20 cellular contexts compared by ENCODE assay signal in the genomic region with DNA sequence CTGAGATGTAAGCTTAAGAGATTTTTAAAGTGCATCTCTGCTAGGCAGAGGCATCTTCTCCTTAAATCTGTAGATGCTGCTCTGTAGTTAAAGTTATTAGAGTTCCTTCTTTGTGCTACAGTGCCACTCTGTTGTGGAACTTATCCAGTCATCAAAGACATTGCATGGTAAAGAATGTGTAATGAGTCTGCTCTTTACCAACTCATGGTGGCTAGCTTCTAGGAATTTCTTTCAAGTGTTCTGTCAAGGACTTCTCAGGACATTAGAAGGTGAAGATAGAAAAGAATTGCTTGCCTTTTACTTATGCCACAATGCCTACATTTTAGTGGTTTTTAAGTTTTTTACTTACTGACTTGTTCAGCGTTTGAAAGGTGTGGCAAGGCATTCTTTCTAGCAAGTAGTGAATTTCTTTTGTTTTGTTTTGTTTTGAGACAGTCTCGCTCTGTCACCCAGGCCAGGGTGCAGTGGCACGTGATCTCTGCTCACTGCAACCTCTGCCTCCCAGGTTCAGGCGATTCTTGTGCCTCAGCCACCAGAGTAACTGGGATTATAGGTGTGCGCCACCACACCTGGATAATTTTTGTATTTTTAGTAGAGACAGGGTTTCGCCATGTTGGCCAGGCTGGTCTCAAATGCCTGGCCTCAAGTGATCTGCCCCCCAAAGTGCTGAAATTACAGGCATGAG. TPM values are rescaled to one million over a fixed set of nuclear protein-coding genes. Genes with fewer than 3 reads are reported as not detected.
DNase-seq lines count a peak whose midpoint lies in the region; FAIRE-seq and TF ChIP-seq lines count a peak whose summit lies in the region.
"Had no signal": no experiment of that assay in that cellular context is flagged by ENCODE, and none has a peak within 500 bp of the region (broad histone marks: within the 10 kb centered on the region; RNA-seq: fewer than 3 reads in every experiment).

No MANE protein-coding gene starts in this region.

- peaks cover 0 to 10% of the 10 kb centered on the region in 2 experiments for H3K4me1 ChIP-seq in trophoblast cell (ENCODE audit: control insufficient read depth in 1 of 2, insufficient read depth in 2 of 2, low read length in 2 of 2)
- H3K4me1 ChIP-seq in thyroid gland: peaks cover 18 to 28% of the 10 kb centered on the region in 2 donors
- H3K4me1 ChIP-seq: A549, BLaER1 had no signal

- whole genome bisulfite sequencing in trophoblast cell (ENCODE audit: extremely low coverage, insufficient coverage, insufficient read length): no CpG with 5 or more reads among the region's 6 CpGs
- WGBS in thyroid gland, 2 donors: 54 to 63% methylated on average over 6 of the region's 6 CpGs

- H3K79me2 ChIP-seq in trophoblast cell (ENCODE audit: control insufficient read depth, insufficient read depth, low read length, poor library complexity): no peaks in the 10 kb centered on the region

- H3K9me3 ChIP-seq in trophoblast cell (ENCODE audit: insufficient read depth, low read depth, low read length): no peaks in the 10 kb centered on the region
- H3K9me3 ChIP-seq in thyroid gland: no peaks in the 10 kb centered on the region
- H3K9me3 ChIP-seq: BLaER1 had no signal

- H2BK5ac ChIP-seq in trophoblast cell (ENCODE audit: low read depth, low read length, poor library complexity): peak overlapping the region; percentile 52

- H3K27me3 ChIP-seq in trophoblast cell (ENCODE audit: insufficient read depth, low read length) (no peaks in the 10 kb centered on the region), thyroid gland (no peaks in the 10 kb centered on the region)
- H3K27me3 ChIP-seq: BLaER1 had no signal

- no peak overlapping the region for H3K23ac ChIP-seq in trophoblast cell (ENCODE audit: low read length)

- H3K4me3 ChIP-seq in trophoblast cell (ENCODE audit: low read depth, low read length): no peak overlapping the region
- no peak overlapping the region for H3K4me3 ChIP-seq in thyroid gland (replicated peaks in 1 of 3)
- H3K4me3 ChIP-seq in coronary artery: no peak overlapping the region
- H3K4me3 ChIP-seq: A549, BLaER1 had no signal

- TF ChIP-seq POLR2A in thyroid gland (IDR thresholded peaks at IDR 0.05) (no peak), GM12892 (IDR thresholded peaks at IDR 0.05; ENCODE audit: low read depth, low read length) (no peak)

- H3K27ac ChIP-seq in trophoblast cell (ENCODE audit: low read depth, low read length) (no peak overlapping the region), thyroid gland (peak overlapping the region; percentile 33 to 77 (median 54)), coronary artery (no peak overlapping the region)
- H3K27ac ChIP-seq: A549, BLaER1 had no signal

- no peak overlapping the region for H3K9ac ChIP-seq in trophoblast cell (ENCODE audit: low read length)
- H3K9ac ChIP-seq: BLaER1 had no signal

- H4K12ac ChIP-seq in trophoblast cell (ENCODE audit: low read depth, low read length): no peak overlapping the region

- peaks cover 23 to 30% of the 10 kb centered on the region in 2 experiments for H3K36me3 ChIP-seq in trophoblast cell (ENCODE audit: control insufficient read depth in 1 of 2, insufficient read depth in 2 of 2, low read length in 2 of 2)
- peaks cover 35 to 38% of the 10 kb centered on the region in 2 donors for H3K36me3 ChIP-seq in thyroid gland

- H4K91ac ChIP-seq in trophoblast cell (ENCODE audit: low read depth, low read length): peak overlapping the region; percentile 43

- no peak for TF ChIP-seq CTCF in thyroid gland (IDR thresholded peaks at IDR 0.05)
- no peak for TF ChIP-seq CTCF in coronary artery (IDR thresholded peaks at IDR 0.05)

- no peak overlapping the region for H3K14ac ChIP-seq in trophoblast cell (ENCODE audit: low read length)

- H4K8ac ChIP-seq in trophoblast cell (ENCODE audit: low read depth, low read length): no peak overlapping the region

- H3K4me2 ChIP-seq in trophoblast cell (ENCODE audit: low read length): no peak overlapping the region
- H3K4me2 ChIP-seq: A549, BLaER1 had no signal

- H3K79me1 ChIP-seq in trophoblast cell (ENCODE audit: low read length): no peaks in the 10 kb centered on the region

- no peak for FAIRE-seq in GM12892 (lab: Jason Lieb, UNC)
- FAIRE-seq: A549, G401.6, GM19239, H1, HepG2 had no signal

- H2BK12ac ChIP-seq in trophoblast cell (ENCODE audit: low read length): no peak overlapping the region

- intact Hi-C loops in thyroid gland (cut with DNase I): no loop called here

- H2BK120ac ChIP-seq in trophoblast cell (ENCODE audit: insufficient read depth, low read length, poor library complexity): no peak overlapping the region

- no peak overlapping the region for H3K18ac ChIP-seq in trophoblast cell (ENCODE audit: low read length)

- no peak overlapping the region for H3K4ac ChIP-seq in trophoblast cell (ENCODE audit: low read depth, low read length)

- peak; percentile 49 for DNase-seq in astrocyte of the hippocampus (ENCODE audit: low read depth, low spot score)
- peak; percentile 9 for DNase-seq in left kidney (ENCODE audit: low read depth, low spot score)
- DNase-seq in trophoblast cell: peak; percentile 26 to 81
- DNase-seq in thyroid gland: peak; percentile 65 to 77
- no peak for DNase-seq in GM12892 (ENCODE audit: insufficient read length)
- DNase-seq in HT-29 (ENCODE audit: low spot score): no peak
- no peak for DNase-seq in coronary artery (ENCODE audit: low spot score)
- DNase-seq: AML-193; Calu3; CD4-positive, alpha-beta memory T cell; DMS53; DND-41; H9; KBM-7 had no signal

- H2AFZ ChIP-seq in trophoblast cell (ENCODE audit: insufficient read depth, low read length, poor library complexity): no peak overlapping the region

- no peak overlapping the region for H2AK5ac ChIP-seq in trophoblast cell (ENCODE audit: low read length)

RNA-seq across cellular contexts. Expression of gene ARL2BP, which starts 20.3 kb away (rescaled TPM):
- polyA plus RNA-seq in trophoblast cell (2013): 26.3 and 26.9 TPM in 2 replicates
- total RNA-seq in thyroid gland: 10 to 100 TPM; 51.2 to 68.9 (median 60.0) TPM
- 20.3 TPM for polyA plus RNA-seq in GM12892 (2012; ENCODE audit: missing spikeins)
- total RNA-seq in HT-29 (2014; rRNA removed; shearing (Covaris generic)): 6.8 and 10.5 TPM in 2 replicates

RNA-seq across cellular contexts. Expression of gene RSPRY1, which starts 38.7 kb away (rescaled TPM):
- 46.5 and 46.7 TPM in 2 replicates for polyA plus RNA-seq in trophoblast cell (2013)
- total RNA-seq in thyroid gland: 10 to 100 TPM; 42.6 to 59.2 (median 53.9) TPM
- polyA plus RNA-seq in GM12892 (2012; ENCODE audit: missing spikeins): 26.7 TPM
- 20.7 and 21.3 TPM in 2 replicates for total RNA-seq in HT-29 (2014; rRNA removed; shearing (Covaris generic))

RNA-seq across cellular contexts. Expression of gene PSME3IP1, which starts 39.0 kb away (rescaled TPM):
- polyA plus RNA-seq in trophoblast cell (2013): 75.9 and 77.8 TPM in 2 replicates
- total RNA-seq in thyroid gland: 10 to 100 TPM; 64.7 to 96.3 (median 78.9) TPM
- 123 TPM for polyA plus RNA-seq in GM12892 (2012; ENCODE audit: missing spikeins)
- 41.7 and 54.5 TPM in 2 replicates for total RNA-seq in HT-29 (2014; rRNA removed; shearing (Covaris generic))

RNA-seq across cellular contexts. Expression of gene PLLP, which starts 59.7 kb away (rescaled TPM):
- 0.21 and 0.25 TPM in 2 replicates for polyA plus RNA-seq in trophoblast cell (2013)
- 10 to 100 TPM; 13.6 to 38.5 (median 30.1) TPM for total RNA-seq in thyroid gland
- 0.64 TPM for polyA plus RNA-seq in GM12892 (2012; ENCODE audit: missing spikeins)
- 0.13 and 0.16 TPM in 2 replicates for total RNA-seq in HT-29 (2014; rRNA removed; shearing (Covaris generic))

Comparison
In these comparisons a context has a peak if more than half of its experiments do, and no peak if none do; other contexts are left out.
1. DNase-seq: peak in astrocyte of the hippocampus (single experiment), left kidney (single experiment), trophoblast cell (2 of 2) and thyroid gland (2 of 2); none in GM12892 (single experiment), HT-29 (single experiment) and coronary artery (single experiment).
2. H3K27ac ChIP-seq: peak in thyroid gland (3 of 3); none in trophoblast cell (single experiment) and coronary artery (0 of 2).